1 cellular context compared by ENCODE assay signal in genomic region chr17:7314719-7315569, GRCh38.
TF ChIP-seq lines count a peak whose summit lies in the region.

Gene GPS2, minus strand, starts transcription at chr17:7315360. Its CDS starts 308 bp downstream, at chr17:7315052.

TF ChIP-seq in K562, 482 proteins besides CTCF, POLR2A, EP300 and RAD21 (continued from another document and continues in another):
- TF ChIP-seq, protein P1, sequence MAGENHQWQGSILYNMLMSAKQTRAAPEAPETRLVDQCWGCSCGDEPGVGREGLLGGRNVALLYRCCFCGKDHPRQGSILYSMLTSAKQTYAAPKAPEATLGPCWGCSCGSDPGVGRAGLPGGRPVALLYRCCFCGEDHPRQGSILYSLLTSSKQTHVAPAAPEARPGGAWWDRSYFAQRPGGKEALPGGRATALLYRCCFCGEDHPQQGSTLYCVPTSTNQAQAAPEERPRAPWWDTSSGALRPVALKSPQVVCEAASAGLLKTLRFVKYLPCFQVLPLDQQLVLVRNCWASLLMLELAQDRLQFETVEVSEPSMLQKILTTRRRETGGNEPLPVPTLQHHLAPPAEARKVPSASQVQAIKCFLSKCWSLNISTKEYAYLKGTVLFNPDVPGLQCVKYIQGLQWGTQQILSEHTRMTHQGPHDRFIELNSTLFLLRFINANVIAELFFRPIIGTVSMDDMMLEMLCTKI (IDR thresholded peaks at IDR 0.05; ENCODE audit: partially characterized antibody), result no peak
- TF ChIP-seq FOXM1 (IDR thresholded peaks at IDR 0.05; ENCODE audit: low read depth), result no peak
- TF ChIP-seq FOXM1 (CRISPR knock-in tag; IDR thresholded peaks at IDR 0.05; ENCODE audit: low read depth), result no peak
- TF ChIP-seq HNRNPLL (IDR thresholded peaks at IDR 0.05; ENCODE audit: low read depth, low read length, poor library complexity, severe bottlenecking), result no peak
- TF ChIP-seq POLR2G (IDR thresholded peaks at IDR 0.05; ENCODE audit: low read depth, low read length), result peak; percentile 92
- peak; percentile 79; the same call in 1 of the 2 replicates for TF ChIP-seq ETV5 (CRISPR knock-in tag; IDR thresholded peaks at IDR 0.05; ENCODE audit: low read depth)
- TF ChIP-seq RFX1 (IDR thresholded peaks at IDR 0.05), result no peak
- no peak for TF ChIP-seq HNRNPH1 (optimal IDR thresholded peaks at IDR 0.05; ENCODE audit: low read depth, low read length)
- TF ChIP-seq, protein P2, sequence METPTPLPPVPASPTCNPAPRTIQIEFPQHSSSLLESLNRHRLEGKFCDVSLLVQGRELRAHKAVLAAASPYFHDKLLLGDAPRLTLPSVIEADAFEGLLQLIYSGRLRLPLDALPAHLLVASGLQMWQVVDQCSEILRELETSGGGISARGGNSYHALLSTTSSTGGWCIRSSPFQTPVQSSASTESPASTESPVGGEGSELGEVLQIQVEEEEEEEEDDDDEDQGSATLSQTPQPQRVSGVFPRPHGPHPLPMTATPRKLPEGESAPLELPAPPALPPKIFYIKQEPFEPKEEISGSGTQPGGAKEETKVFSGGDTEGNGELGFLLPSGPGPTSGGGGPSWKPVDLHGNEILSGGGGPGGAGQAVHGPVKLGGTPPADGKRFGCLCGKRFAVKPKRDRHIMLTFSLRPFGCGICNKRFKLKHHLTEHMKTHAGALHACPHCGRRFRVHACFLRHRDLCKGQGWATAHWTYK (CRISPR knock-in tag; IDR thresholded peaks at IDR 0.05), result no peak
- TF ChIP-seq, protein P3, sequence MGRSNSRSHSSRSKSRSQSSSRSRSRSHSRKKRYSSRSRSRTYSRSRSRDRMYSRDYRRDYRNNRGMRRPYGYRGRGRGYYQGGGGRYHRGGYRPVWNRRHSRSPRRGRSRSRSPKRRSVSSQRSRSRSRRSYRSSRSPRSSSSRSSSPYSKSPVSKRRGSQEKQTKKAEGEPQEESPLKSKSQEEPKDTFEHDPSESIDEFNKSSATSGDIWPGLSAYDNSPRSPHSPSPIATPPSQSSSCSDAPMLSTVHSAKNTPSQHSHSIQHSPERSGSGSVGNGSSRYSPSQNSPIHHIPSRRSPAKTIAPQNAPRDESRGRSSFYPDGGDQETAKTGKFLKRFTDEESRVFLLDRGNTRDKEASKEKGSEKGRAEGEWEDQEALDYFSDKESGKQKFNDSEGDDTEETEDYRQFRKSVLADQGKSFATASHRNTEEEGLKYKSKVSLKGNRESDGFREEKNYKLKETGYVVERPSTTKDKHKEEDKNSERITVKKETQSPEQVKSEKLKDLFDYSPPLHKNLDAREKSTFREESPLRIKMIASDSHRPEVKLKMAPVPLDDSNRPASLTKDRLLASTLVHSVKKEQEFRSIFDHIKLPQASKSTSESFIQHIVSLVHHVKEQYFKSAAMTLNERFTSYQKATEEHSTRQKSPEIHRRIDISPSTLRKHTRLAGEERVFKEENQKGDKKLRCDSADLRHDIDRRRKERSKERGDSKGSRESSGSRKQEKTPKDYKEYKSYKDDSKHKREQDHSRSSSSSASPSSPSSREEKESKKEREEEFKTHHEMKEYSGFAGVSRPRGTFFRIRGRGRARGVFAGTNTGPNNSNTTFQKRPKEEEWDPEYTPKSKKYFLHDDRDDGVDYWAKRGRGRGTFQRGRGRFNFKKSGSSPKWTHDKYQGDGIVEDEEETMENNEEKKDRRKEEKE (IDR thresholded peaks at IDR 0.05; ENCODE audit: borderline replicate concordance in 1 of 2, control insufficient read depth in 1 of 2, low read depth in 2 of 2, low read length in 1 of 2), result no peak
- no peak for TF ChIP-seq DDX20 (tag; IDR thresholded peaks at IDR 0.05; ENCODE audit: low read depth)
- TF ChIP-seq, protein P4, sequence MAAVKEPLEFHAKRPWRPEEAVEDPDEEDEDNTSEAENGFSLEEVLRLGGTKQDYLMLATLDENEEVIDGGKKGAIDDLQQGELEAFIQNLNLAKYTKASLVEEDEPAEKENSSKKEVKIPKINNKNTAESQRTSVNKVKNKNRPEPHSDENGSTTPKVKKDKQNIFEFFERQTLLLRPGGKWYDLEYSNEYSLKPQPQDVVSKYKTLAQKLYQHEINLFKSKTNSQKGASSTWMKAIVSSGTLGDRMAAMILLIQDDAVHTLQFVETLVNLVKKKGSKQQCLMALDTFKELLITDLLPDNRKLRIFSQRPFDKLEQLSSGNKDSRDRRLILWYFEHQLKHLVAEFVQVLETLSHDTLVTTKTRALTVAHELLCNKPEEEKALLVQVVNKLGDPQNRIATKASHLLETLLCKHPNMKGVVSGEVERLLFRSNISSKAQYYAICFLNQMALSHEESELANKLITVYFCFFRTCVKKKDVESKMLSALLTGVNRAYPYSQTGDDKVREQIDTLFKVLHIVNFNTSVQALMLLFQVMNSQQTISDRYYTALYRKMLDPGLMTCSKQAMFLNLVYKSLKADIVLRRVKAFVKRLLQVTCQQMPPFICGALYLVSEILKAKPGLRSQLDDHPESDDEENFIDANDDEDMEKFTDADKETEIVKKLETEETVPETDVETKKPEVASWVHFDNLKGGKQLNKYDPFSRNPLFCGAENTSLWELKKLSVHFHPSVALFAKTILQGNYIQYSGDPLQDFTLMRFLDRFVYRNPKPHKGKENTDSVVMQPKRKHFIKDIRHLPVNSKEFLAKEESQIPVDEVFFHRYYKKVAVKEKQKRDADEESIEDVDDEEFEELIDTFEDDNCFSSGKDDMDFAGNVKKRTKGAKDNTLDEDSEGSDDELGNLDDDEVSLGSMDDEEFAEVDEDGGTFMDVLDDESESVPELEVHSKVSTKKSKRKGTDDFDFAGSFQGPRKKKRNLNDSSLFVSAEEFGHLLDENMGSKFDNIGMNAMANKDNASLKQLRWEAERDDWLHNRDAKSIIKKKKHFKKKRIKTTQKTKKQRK (IDR thresholded peaks at IDR 0.05; ENCODE audit: borderline replicate concordance, low read depth, low read length), result no peak
- no peak for TF ChIP-seq HIVEP1 (CRISPR knock-in tag; IDR thresholded peaks at IDR 0.05)
- no peak for TF ChIP-seq LEF1 (IDR thresholded peaks at IDR 0.05)
- no peak for TF ChIP-seq THAP12 (CRISPR knock-in tag; IDR thresholded peaks at IDR 0.05)
- no peak for TF ChIP-seq PRDM10 (IDR thresholded peaks at IDR 0.05; ENCODE audit: partially characterized antibody)
- no peak for TF ChIP-seq FOS (IDR thresholded peaks at IDR 0.05; ENCODE audit: extremely low read depth, insufficient read length)
- peak; percentile 84 for TF ChIP-seq RBM22 (IDR thresholded peaks at IDR 0.05; ENCODE audit: low read depth, low read length, poor library complexity, severe bottlenecking)
- TF ChIP-seq, protein P5, sequence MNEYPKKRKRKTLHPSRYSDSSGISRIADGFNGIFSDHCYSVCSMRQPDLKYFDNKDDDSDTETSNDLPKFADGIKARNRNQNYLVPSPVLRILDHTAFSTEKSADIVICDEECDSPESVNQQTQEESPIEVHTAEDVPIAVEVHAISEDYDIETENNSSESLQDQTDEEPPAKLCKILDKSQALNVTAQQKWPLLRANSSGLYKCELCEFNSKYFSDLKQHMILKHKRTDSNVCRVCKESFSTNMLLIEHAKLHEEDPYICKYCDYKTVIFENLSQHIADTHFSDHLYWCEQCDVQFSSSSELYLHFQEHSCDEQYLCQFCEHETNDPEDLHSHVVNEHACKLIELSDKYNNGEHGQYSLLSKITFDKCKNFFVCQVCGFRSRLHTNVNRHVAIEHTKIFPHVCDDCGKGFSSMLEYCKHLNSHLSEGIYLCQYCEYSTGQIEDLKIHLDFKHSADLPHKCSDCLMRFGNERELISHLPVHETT (CRISPR knock-in tag; conservative IDR thresholded peaks at IDR 0.05 in 1 of 2, IDR thresholded peaks at IDR 0.05 in 1 of 2), result peak in 1 of 2 experiments; percentile 97; a peak in 2 of 4 replicates
- TF ChIP-seq, protein P6, sequence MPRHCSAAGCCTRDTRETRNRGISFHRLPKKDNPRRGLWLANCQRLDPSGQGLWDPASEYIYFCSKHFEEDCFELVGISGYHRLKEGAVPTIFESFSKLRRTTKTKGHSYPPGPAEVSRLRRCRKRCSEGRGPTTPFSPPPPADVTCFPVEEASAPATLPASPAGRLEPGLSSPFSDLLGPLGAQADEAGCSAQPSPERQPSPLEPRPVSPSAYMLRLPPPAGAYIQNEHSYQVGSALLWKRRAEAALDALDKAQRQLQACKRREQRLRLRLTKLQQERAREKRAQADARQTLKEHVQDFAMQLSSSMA (CRISPR knock-in tag; IDR thresholded peaks at IDR 0.05), result no peak
- TF ChIP-seq TRIM24 (IDR thresholded peaks at IDR 0.05), result 0 out of 4 replicates have a peak, but pooled peaks of 1 of the 2 experiments have one; percentile 9
- no peak for TF ChIP-seq ZNF239 (CRISPR knock-in tag; IDR thresholded peaks at IDR 0.05)
- no peak for TF ChIP-seq STAT5B (CRISPR knock-in tag; IDR thresholded peaks at IDR 0.05)
- TF ChIP-seq, protein P7, sequence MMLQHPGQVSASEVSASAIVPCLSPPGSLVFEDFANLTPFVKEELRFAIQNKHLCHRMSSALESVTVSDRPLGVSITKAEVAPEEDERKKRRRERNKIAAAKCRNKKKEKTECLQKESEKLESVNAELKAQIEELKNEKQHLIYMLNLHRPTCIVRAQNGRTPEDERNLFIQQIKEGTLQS (IDR thresholded peaks at IDR 0.05), result no peak
- TF ChIP-seq, protein P7 (CRISPR knock-in tag; conservative IDR thresholded peaks at IDR 0.05), result no peak
- no peak for TF ChIP-seq SRSF9 (IDR thresholded peaks at IDR 0.05; ENCODE audit: borderline replicate concordance, low read depth, low read length)
- TF ChIP-seq, protein P8, sequence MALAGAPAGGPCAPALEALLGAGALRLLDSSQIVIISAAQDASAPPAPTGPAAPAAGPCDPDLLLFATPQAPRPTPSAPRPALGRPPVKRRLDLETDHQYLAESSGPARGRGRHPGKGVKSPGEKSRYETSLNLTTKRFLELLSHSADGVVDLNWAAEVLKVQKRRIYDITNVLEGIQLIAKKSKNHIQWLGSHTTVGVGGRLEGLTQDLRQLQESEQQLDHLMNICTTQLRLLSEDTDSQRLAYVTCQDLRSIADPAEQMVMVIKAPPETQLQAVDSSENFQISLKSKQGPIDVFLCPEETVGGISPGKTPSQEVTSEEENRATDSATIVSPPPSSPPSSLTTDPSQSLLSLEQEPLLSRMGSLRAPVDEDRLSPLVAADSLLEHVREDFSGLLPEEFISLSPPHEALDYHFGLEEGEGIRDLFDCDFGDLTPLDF (CRISPR knock-in tag; IDR thresholded peaks at IDR 0.05), result no peak
- TF ChIP-seq RCOR1 (IDR thresholded peaks at IDR 0.05; ENCODE audit: borderline replicate concordance in 1 of 2, low read depth in 2 of 2, low read length in 2 of 2), result no peak
- no peak for TF ChIP-seq MEF2D (tag; conservative IDR thresholded peaks at IDR 0.05; ENCODE audit: low read depth)
- TF ChIP-seq BDP1 (IDR thresholded peaks at IDR 0.05; ENCODE audit: insufficient read depth, insufficient read length), result no peak
- TF ChIP-seq ZNF707 (CRISPR knock-in tag; conservative IDR thresholded peaks at IDR 0.05), result no peak
- no peak for TF ChIP-seq ZNF77 (CRISPR knock-in tag; IDR thresholded peaks at IDR 0.05)
- TF ChIP-seq ZNF12 (CRISPR knock-in tag; IDR thresholded peaks at IDR 0.05), result no peak
- peak in 2 of 3 experiments; percentile 38 to 49 for TF ChIP-seq YY1 (IDR thresholded peaks at IDR 0.05; ENCODE audit: borderline replicate concordance in 1 of 3, control insufficient read depth in 1 of 3, extremely low read depth in 1 of 3, insufficient read depth in 3 of 3, insufficient read length in 1 of 3, insufficient replicate concordance in 2 of 3, low read depth in 1 of 3, low read length in 2 of 3)
- TF ChIP-seq RBFOX2 (IDR thresholded peaks at IDR 0.05; ENCODE audit: low read depth, low read length), result peak; percentile 89
- TF ChIP-seq SMAD3 (CRISPR knock-in tag; conservative IDR thresholded peaks at IDR 0.05), result no peak
- TF ChIP-seq ATF1 (CRISPR knock-in tag; IDR thresholded peaks at IDR 0.05), result peak; percentile 36
- TF ChIP-seq ATF1 (tag; IDR thresholded peaks at IDR 0.05), result peak; percentile 90
- TF ChIP-seq MCM2 (IDR thresholded peaks at IDR 0.05; ENCODE audit: low read depth), result no peak
- peak; percentile 66; the same call in 1 of the 2 replicates for TF ChIP-seq EP400 (IDR thresholded peaks at IDR 0.05)
- TF ChIP-seq ZNF695 (CRISPR knock-in tag; IDR thresholded peaks at IDR 0.05), result no peak
